In the genomic region with DNA sequence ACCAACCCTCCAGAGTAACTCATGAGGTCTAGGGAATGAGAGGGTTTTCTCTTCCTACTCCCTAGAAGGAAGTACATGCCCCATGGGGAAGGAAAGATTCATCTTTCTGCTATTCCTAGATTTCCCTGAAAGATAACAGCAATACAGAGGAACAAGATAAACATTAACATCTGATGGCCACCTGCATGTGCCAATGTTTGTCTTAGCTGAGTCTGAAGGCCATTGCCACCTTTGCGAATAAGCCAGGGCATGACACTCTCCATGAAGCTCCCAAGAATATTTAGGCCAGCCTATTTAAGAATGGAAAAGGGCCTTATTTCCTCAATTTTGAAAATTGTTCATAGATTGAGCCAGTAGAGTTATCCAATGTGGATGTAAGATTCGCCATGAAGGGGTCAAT, we compare ENCODE assay signal across 31 cellular contexts. TPM values are rescaled to one million over a fixed set of nuclear protein-coding genes. Genes with fewer than 3 reads are reported as not detected.
"Had no signal": no experiment of that assay in that cellular context is flagged by ENCODE, and none has a peak within 500 bp of the region (broad histone marks: within the 10 kb centered on the region; RNA-seq: fewer than 3 reads in every experiment).

No MANE protein-coding gene starts in this region.

- H3K27me3 ChIP-seq: brain microvascular endothelial cell, cardiac muscle cell had no signal

- H3K4me3 ChIP-seq: cardiac muscle cell, SK-N-MC had no signal

- H3K36me3 Mint-ChIP-seq: activated naive CD4-positive, alpha-beta T cell treated with anti-CD3 and anti-CD28 coated beads, Interleukin-2, amount 50 U/mL, for 72 hours; T-cell had no signal

- H3K27ac Mint-ChIP-seq: activated B cell treated with CpG ODN at 0.5 μM for 24 hours; activated CD4-positive, alpha-beta T cell treated with anti-CD3 and anti-CD28 coated beads, Interleukin-2, amount 10 ng/mL, durations not matched to agents 24 days and 14 days; activated naive CD4-positive, alpha-beta T cell treated with anti-CD3 and anti-CD28 coated beads, Interleukin-2, amount 50 U/mL, for 72 hours; activated naive CD8-positive, alpha-beta T cell treated with anti-CD3 and anti-CD28 coated beads, Interleukin-2, amount 50 U/mL, for 24 hours; T-cell had no signal

- H3K9me3 Mint-ChIP-seq: activated B cell treated with CpG ODN at 0.5 μM for 24 hours; activated naive CD8-positive, alpha-beta T cell treated with anti-CD3 and anti-CD28 coated beads, Interleukin-2, amount 50 U/mL, for 24 hours; activated T-cell treated with anti-CD3 and anti-CD28 coated beads, Interleukin-2, amount 50 U/mL, for 4 hours; T-cell had no signal

- H3K4me3 Mint-ChIP-seq: activated B cell treated with CpG ODN at 0.5 μM for 24 hours; activated CD4-positive, alpha-beta T cell treated with anti-CD3 and anti-CD28 coated beads, Interleukin-2, amount 10 ng/mL, durations not matched to agents 24 days and 14 days; activated naive CD8-positive, alpha-beta T cell treated with anti-CD3 and anti-CD28 coated beads, Interleukin-2, amount 50 U/mL, for 24 hours; activated T-cell treated with anti-CD3 and anti-CD28 coated beads, Interleukin-2, amount 50 U/mL, for 4 hours; T-cell had no signal

- H3K4me1 Mint-ChIP-seq: activated B cell treated with CpG ODN at 0.5 μM for 24 hours; activated CD4-positive, alpha-beta T cell treated with anti-CD3 and anti-CD28 coated beads, Interleukin-2, amount 10 ng/mL, durations not matched to agents 24 days and 14 days; activated naive CD8-positive, alpha-beta T cell treated with anti-CD3 and anti-CD28 coated beads, Interleukin-2, amount 50 U/mL, for 24 hours; T-cell had no signal

- FAIRE-seq: TTC549 had no signal

- H3K27ac ChIP-seq: brain microvascular endothelial cell, cardiac muscle cell, SK-N-MC had no signal

- ATAC-seq: activated naive CD4-positive, alpha-beta T cell treated with anti-CD3 and anti-CD28 coated beads, Interleukin-2, amount 50 U/mL, for 72 hours; activated naive CD8-positive, alpha-beta T cell treated with anti-CD3 and anti-CD28 coated beads, Interleukin-2, amount 50 U/mL, for 24 hours; activated T-cell treated with anti-CD3 and anti-CD28 coated beads, Interleukin-2, amount 50 U/mL, for 4 hours; Panc1; T-cell had no signal

- H3K36me3 ChIP-seq: brain microvascular endothelial cell, cardiac muscle cell had no signal

- DNase-seq: activated B cell treated with CpG ODN at 0.5 μM for 24 hours; activated CD4-positive, alpha-beta T cell treated with anti-CD3 and anti-CD28 coated beads for 1 hour; activated CD4-positive, alpha-beta T cell treated with anti-CD3 and anti-CD28 coated beads, Interleukin-2, amount 10 ng/mL, durations not matched to agents 24 days and 14 days; activated CD4-positive, alpha-beta T cell treated with anti-CD3 and anti-CD28 coated beads, Interleukin-2, amount 50 U/mL, for 48 hours; activated CD8-positive, alpha-beta memory T cell treated with anti-CD3 and anti-CD28 coated beads for 24 hours; activated effector memory CD4-positive, alpha-beta T cell treated with anti-CD3 and anti-CD28 coated beads, Interleukin-2, amount 50 U/mL, for 16 hours; activated naive CD4-positive, alpha-beta T cell treated with Interleukin-2 at 50 U/mL for 16 hours; activated naive CD8-positive, alpha-beta T cell treated with anti-CD3 and anti-CD28 coated beads, Interleukin-2, amount 50 U/mL, for 24 hours; activated T-cell treated with anti-CD3 and anti-CD28 coated beads, Interleukin-2, amount 50 U/mL, for 4 hours; brain microvascular endothelial cell; Kasumi-1; KBM-7; NCI-H1048; NCI-H1930; NCI-H2107; NCI-H2171 treated with DMSO at 0.1 percent for 48 hours; NCI-H226; NCI-H526; NCI-H774; NK-92 treated with Interleukin-12 subunit alpha and Interleukin-12 subunit beta, amount 100 ng/mL, for 24 hours; RPMI8226; T-cell; T-helper 2 cell; T1000 had no signal

RNA-seq across cellular contexts. Expression of gene IGF1, which starts 26.0 kb away (rescaled TPM):
- total RNA-seq: activated B cell treated with CpG ODN at 0.5 μM for 24 hours, cardiac muscle cell, M059J, NCI-H460 had no signal
- polyA plus RNA-seq: cardiac muscle cell had no signal
